ENCODE assay signal across 1 cellular context in the genomic region with DNA sequence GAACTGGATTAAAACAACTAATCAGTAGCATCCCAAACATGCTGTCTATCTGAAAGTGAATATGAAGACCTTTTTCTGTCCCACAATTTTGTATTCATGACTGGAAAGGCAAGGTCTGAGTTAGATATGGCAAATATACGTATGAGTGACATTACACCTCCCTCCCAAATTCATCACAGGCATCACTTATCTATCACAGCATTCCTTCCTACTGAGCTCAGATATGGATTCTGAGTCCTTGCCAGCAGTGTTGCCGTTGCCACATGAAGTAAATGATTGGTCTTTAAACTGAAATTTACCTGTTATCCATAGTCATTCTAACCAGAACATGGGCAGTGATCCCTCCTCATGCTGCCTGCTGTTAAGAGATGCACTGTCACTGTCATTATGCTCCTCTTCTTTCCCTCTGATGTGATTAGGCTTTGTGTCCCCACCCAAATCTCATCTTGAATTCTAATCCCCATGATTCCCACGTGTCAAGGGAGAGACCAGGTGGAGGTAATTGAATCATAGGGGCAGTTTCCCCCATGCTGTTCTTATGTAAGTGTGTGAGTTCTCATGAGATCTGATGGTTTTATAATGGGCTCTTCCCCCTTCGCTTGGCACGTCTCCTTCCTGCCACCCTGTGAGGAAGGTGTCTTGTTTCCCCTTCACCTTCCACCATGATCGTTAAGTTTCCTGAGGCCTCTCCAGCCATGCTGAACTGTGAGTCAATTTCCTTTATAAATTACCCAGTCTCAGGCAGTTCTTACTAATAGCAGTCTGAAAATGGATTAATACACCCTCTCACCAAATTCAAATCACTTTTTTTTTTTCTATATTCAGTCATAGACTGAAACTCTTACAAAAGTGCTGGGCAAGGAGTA.
A peak's percentile ranks its signal among the peaks of the same experiment; 100 is the strongest.
TF ChIP-seq lines count a peak whose summit lies in the region.

No MANE protein-coding gene starts in this region.

TF ChIP-seq in K562, 482 proteins besides CTCF, POLR2A, EP300 and RAD21 (continued from another document and continues in another):
- TF ChIP-seq PTBP1 (IDR thresholded peaks at IDR 0.05; ENCODE audit: low read depth, low read length) (no peak), NFE2 (IDR thresholded peaks at IDR 0.05; ENCODE audit: low read depth) (peak; percentile 44; the same call in 1 of the 2 replicates), POLR2AphosphoS5 (IDR thresholded peaks at IDR 0.05; ENCODE audit: control insufficient read depth, insufficient read depth, low read depth, low read length) (no peak), ZNF551 (CRISPR knock-in tag; IDR thresholded peaks at IDR 0.05) (no peak), MAFG (tag; conservative IDR thresholded peaks at IDR 0.05) (peak; percentile 45; the same call in 1 of the 2 replicates), MYC (IDR thresholded peaks at IDR 0.05; ENCODE audit: low read depth, low read length) (no peak), MYC (CRISPR knock-in tag; IDR thresholded peaks at IDR 0.05; ENCODE audit: borderline replicate concordance, low read depth) (no peak), C11orf30 (IDR thresholded peaks at IDR 0.05; ENCODE audit: low read depth) (peak; percentile 56; the same call in 1 of the 2 replicates), TRIM28 (IDR thresholded peaks at IDR 0.05) (no peak), ZNF41 (CRISPR knock-in tag; conservative IDR thresholded peaks at IDR 0.05) (no peak), MTA1 (IDR thresholded peaks at IDR 0.05; ENCODE audit: borderline replicate concordance) (no peak), JUND (IDR thresholded peaks at IDR 0.05; ENCODE audit: borderline replicate concordance, low read depth, low read length) (no peak), JUND (tag; IDR thresholded peaks at IDR 0.05; ENCODE audit: borderline replicate concordance, low read depth, low read length) (peak; percentile 21; the same call in 1 of the 3 replicates), TRIM24 (IDR thresholded peaks at IDR 0.05) (peak; percentile 46 to 65; a peak in 3 of 4 replicates), ZNF124 (CRISPR knock-in tag; IDR thresholded peaks at IDR 0.05) (no peak), ASH1L (IDR thresholded peaks at IDR 0.05; ENCODE audit: borderline replicate concordance, low read depth, partially characterized antibody) (no peak), ESRRA (IDR thresholded peaks at IDR 0.05; ENCODE audit: borderline replicate concordance, low read depth) (no peak), NCOA6 (IDR thresholded peaks at IDR 0.05) (no peak), DPF2 (IDR thresholded peaks at IDR 0.05) (0 out of 2 replicates have a peak, but pooled peaks have one; percentile 36), TAL1 (IDR thresholded peaks at IDR 0.05) (peak; percentile 75), OTX1 (CRISPR knock-in tag; IDR thresholded peaks at IDR 0.05) (no peak), SREBF2 (CRISPR knock-in tag; IDR thresholded peaks at IDR 0.05) (no peak), NFIX (CRISPR knock-in tag; IDR thresholded peaks at IDR 0.05; ENCODE audit: low read depth) (no peak), CBFA2T3 (IDR thresholded peaks at IDR 0.05) (peak; percentile 85), SLC30A9 (CRISPR knock-in tag; IDR thresholded peaks at IDR 0.05) (no peak), ERF (CRISPR knock-in tag; IDR thresholded peaks at IDR 0.05) (no peak), ARID1B (IDR thresholded peaks at IDR 0.05) (peak; percentile 80), PHF8 (IDR thresholded peaks at IDR 0.05; ENCODE audit: borderline replicate concordance, low read length) (no peak), MECOM (CRISPR knock-in tag; IDR thresholded peaks at IDR 0.05) (peak; percentile 91), ZNF140 (CRISPR knock-in tag; IDR thresholded peaks at IDR 0.05) (no peak), CTBP1 (IDR thresholded peaks at IDR 0.05; ENCODE audit: borderline replicate concordance) (0 out of 2 replicates have a peak, but pooled peaks have one; percentile 45), CBFA2T2 (conservative IDR thresholded peaks at IDR 0.05) (peak; percentile 75), ZBTB17 (CRISPR knock-in tag; IDR thresholded peaks at IDR 0.05) (peak; percentile 91), CCNT2 (IDR thresholded peaks at IDR 0.05; ENCODE audit: borderline replicate concordance, extremely low read depth, insufficient read length, low read depth, low read length) (peak; percentile 61), NFIC (IDR thresholded peaks at IDR 0.05) (peak; percentile 68), ZNF165 (CRISPR knock-in tag; IDR thresholded peaks at IDR 0.05; ENCODE audit: borderline replicate concordance) (no peak), MEF2A (IDR thresholded peaks at IDR 0.05; ENCODE audit: control insufficient read depth, low read depth, low read length) (no peak), RCOR1 (IDR thresholded peaks at IDR 0.05; ENCODE audit: borderline replicate concordance in 1 of 2, low read depth in 2 of 2, low read length in 2 of 2) (no peak), PHF20 (IDR thresholded peaks at IDR 0.05; ENCODE audit: partially characterized antibody) (no peak), ELF4 (CRISPR knock-in tag; IDR thresholded peaks at IDR 0.05) (no peak), TEAD4 (IDR thresholded peaks at IDR 0.05; ENCODE audit: low read length) (peak; percentile 36; the same call in 1 of the 2 replicates), TEAD4 (CRISPR knock-in tag; IDR thresholded peaks at IDR 0.05; ENCODE audit: borderline replicate concordance) (no peak), POLR3G (IDR thresholded peaks at IDR 0.05; ENCODE audit: extremely low read depth, insufficient read length, insufficient replicate concordance) (no peak), SPI1 (IDR thresholded peaks at IDR 0.05; ENCODE audit: borderline replicate concordance, low read depth, low read length) (no peak), SMARCB1 (IDR thresholded peaks at IDR 0.05; ENCODE audit: insufficient read length, low read depth) (no peak), ATF1 (CRISPR knock-in tag; IDR thresholded peaks at IDR 0.05) (no peak), ATF1 (tag; IDR thresholded peaks at IDR 0.05) (0 out of 2 replicates have a peak, but pooled peaks have one; percentile 12)
- TF ChIP-seq, protein P1, sequence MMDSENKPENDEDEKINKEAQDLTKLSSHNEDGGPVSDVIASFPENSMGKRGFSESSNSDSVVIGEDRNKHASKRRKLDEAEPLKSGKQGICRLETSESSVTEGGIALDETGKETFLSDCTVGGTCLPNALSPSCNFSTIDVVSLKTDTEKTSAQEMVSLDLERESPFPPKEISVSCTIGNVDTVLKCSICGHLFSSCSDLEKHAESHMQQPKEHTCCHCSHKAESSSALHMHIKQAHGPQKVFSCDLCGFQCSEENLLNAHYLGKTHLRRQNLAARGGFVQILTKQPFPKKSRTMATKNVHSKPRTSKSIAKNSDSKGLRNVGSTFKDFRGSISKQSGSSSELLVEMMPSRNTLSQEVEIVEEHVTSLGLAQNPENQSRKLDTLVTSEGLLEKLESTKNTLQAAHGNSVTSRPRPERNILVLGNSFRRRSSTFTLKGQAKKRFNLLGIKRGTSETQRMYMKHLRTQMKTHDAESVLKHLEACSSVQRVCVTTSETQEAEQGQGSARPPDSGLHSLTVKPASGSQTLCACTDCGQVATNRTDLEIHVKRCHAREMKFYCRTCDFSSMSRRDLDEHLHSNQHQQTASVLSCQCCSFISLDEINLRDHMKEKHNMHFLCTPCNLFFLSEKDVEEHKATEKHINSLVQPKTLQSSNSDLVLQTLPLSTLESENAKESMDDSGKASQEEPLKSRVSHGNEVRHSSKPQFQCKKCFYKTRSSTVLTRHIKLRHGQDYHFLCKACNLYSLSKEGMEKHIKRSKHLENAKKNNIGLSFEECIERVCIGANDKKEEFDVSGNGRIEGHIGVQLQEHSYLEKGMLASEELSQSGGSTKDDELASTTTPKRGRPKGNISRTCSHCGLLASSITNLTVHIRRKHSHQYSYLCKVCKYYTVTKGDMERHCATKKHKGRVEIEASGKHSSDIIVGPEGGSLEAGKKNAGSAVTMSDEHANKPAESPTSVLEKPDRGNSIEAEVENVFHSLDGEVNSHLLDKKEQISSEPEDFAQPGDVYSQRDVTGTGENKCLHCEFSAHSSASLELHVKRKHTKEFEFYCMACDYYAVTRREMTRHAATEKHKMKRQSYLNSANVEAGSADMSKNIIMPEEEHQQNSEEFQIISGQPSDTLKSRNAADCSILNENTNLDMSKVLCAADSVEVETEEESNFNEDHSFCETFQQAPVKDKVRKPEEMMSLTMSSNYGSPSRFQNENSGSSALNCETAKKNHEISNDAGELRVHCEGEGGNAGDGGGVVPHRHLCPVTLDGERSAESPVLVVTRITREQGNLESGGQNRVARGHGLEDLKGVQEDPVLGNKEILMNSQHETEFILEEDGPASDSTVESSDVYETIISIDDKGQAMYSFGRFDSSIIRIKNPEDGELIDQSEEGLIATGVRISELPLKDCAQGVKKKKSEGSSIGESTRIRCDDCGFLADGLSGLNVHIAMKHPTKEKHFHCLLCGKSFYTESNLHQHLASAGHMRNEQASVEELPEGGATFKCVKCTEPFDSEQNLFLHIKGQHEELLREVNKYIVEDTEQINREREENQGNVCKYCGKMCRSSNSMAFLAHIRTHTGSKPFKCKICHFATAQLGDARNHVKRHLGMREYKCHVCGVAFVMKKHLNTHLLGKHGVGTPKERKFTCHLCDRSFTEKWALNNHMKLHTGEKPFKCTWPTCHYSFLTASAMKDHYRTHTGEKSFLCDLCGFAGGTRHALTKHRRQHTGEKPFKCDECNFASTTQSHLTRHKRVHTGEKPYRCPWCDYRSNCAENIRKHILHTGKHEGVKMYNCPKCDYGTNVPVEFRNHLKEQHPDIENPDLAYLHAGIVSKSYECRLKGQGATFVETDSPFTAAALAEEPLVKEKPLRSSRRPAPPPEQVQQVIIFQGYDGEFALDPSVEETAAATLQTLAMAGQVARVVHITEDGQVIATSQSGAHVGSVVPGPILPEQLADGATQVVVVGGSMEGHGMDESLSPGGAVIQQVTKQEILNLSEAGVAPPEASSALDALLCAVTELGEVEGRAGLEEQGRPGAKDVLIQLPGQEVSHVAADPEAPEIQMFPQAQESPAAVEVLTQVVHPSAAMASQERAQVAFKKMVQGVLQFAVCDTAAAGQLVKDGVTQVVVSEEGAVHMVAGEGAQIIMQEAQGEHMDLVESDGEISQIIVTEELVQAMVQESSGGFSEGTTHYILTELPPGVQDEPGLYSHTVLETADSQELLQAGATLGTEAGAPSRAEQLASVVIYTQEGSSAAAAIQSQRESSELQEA (IDR thresholded peaks at IDR 0.05; ENCODE audit: low read depth): no peak
- TF ChIP-seq, protein P2, sequence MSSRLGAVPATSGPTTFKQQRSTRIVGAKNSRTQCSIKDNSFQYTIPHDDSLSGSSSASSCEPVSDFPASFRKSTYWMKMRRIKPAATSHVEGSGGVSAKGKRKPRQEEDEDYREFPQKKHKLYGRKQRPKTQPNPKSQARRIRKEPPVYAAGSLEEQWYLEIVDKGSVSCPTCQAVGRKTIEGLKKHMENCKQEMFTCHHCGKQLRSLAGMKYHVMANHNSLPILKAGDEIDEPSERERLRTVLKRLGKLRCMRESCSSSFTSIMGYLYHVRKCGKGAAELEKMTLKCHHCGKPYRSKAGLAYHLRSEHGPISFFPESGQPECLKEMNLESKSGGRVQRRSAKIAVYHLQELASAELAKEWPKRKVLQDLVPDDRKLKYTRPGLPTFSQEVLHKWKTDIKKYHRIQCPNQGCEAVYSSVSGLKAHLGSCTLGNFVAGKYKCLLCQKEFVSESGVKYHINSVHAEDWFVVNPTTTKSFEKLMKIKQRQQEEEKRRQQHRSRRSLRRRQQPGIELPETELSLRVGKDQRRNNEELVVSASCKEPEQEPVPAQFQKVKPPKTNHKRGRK (tag; IDR thresholded peaks at IDR 0.05): no peak
- TF ChIP-seq, protein P3, sequence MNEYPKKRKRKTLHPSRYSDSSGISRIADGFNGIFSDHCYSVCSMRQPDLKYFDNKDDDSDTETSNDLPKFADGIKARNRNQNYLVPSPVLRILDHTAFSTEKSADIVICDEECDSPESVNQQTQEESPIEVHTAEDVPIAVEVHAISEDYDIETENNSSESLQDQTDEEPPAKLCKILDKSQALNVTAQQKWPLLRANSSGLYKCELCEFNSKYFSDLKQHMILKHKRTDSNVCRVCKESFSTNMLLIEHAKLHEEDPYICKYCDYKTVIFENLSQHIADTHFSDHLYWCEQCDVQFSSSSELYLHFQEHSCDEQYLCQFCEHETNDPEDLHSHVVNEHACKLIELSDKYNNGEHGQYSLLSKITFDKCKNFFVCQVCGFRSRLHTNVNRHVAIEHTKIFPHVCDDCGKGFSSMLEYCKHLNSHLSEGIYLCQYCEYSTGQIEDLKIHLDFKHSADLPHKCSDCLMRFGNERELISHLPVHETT (CRISPR knock-in tag; conservative IDR thresholded peaks at IDR 0.05 in 1 of 2, IDR thresholded peaks at IDR 0.05 in 1 of 2): no peak
- TF ChIP-seq, protein P4, sequence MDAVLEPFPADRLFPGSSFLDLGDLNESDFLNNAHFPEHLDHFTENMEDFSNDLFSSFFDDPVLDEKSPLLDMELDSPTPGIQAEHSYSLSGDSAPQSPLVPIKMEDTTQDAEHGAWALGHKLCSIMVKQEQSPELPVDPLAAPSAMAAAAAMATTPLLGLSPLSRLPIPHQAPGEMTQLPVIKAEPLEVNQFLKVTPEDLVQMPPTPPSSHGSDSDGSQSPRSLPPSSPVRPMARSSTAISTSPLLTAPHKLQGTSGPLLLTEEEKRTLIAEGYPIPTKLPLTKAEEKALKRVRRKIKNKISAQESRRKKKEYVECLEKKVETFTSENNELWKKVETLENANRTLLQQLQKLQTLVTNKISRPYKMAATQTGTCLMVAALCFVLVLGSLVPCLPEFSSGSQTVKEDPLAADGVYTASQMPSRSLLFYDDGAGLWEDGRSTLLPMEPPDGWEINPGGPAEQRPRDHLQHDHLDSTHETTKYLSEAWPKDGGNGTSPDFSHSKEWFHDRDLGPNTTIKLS (IDR thresholded peaks at IDR 0.05; ENCODE audit: borderline replicate concordance, low read depth): no peak
- TF ChIP-seq, protein P5, sequence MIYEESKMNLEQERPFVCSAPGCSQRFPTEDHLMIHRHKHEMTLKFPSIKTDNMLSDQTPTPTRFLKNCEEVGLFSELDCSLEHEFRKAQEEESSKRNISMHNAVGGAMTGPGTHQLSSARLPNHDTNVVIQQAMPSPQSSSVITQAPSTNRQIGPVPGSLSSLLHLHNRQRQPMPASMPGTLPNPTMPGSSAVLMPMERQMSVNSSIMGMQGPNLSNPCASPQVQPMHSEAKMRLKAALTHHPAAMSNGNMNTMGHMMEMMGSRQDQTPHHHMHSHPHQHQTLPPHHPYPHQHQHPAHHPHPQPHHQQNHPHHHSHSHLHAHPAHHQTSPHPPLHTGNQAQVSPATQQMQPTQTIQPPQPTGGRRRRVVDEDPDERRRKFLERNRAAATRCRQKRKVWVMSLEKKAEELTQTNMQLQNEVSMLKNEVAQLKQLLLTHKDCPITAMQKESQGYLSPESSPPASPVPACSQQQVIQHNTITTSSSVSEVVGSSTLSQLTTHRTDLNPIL (CRISPR knock-in tag; IDR thresholded peaks at IDR 0.05): no peak
- TF ChIP-seq, protein P6, sequence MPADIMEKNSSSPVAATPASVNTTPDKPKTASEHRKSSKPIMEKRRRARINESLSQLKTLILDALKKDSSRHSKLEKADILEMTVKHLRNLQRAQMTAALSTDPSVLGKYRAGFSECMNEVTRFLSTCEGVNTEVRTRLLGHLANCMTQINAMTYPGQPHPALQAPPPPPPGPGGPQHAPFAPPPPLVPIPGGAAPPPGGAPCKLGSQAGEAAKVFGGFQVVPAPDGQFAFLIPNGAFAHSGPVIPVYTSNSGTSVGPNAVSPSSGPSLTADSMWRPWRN (IDR thresholded peaks at IDR 0.05; ENCODE audit: low read depth): no peak
- TF ChIP-seq, protein P7, sequence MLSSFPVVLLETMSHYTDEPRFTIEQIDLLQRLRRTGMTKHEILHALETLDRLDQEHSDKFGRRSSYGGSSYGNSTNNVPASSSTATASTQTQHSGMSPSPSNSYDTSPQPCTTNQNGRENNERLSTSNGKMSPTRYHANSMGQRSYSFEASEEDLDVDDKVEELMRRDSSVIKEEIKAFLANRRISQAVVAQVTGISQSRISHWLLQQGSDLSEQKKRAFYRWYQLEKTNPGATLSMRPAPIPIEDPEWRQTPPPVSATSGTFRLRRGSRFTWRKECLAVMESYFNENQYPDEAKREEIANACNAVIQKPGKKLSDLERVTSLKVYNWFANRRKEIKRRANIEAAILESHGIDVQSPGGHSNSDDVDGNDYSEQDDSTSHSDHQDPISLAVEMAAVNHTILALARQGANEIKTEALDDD (IDR thresholded peaks at IDR 0.05): no peak
